In genomic region chr2:85589982-85590791, GRCh38 we compare ENCODE assay signal across 9 cellular contexts. TPM values are rescaled to one million over a fixed set of nuclear protein-coding genes. Genes with fewer than 3 reads are reported as not detected.
DNase-seq lines count a peak whose midpoint lies in the region; ATAC-seq, FAIRE-seq and TF ChIP-seq lines count a peak whose summit lies in the region.
"Had no signal": no experiment of that assay in that cellular context is flagged by ENCODE, and none has a peak within 500 bp of the region (broad histone marks: within the 10 kb centered on the region; RNA-seq: fewer than 3 reads in every experiment).

No MANE protein-coding gene starts in this region.

- H3K27me3 Mint-ChIP-seq in neural crest cell (ENCODE audit: low read depth): peaks cover 3% of the 10 kb centered on the region

- H4K20me1 ChIP-seq in H1 (replicated peaks in 1 of 2; ENCODE audit: control insufficient read depth in 1 of 2, insufficient read depth in 2 of 2, low read length in 2 of 2): no peaks in the 10 kb centered on the region

- H3K4me3 Mint-ChIP-seq in neural crest cell: no peak overlapping the region

- no peak for TF ChIP-seq RAD21 in H1 (IDR thresholded peaks at IDR 0.05 in 1 of 2, conservative IDR thresholded peaks at IDR 0.05 in 1 of 2; ENCODE audit: low read depth in 2 of 2, low read length in 2 of 2)

- DNase-seq in BJ (ENCODE audit: low read depth): peak; percentile 82
- DNase-seq in NB4 (ENCODE audit: low read depth): peak; percentile 65
- no peak for DNase-seq in H1 (ENCODE audit: low read depth in 1 of 2, low spot score in 2 of 2)
- DNase-seq in neural crest cell (ENCODE audit: low read depth, low spot score): no peak
- no peak for DNase-seq in NCI-H1092 treated with DMSO at 0.1 percent for 48 hours (lab: John Stamatoyannopoulos, UW)
- no peak for DNase-seq in HEK293T (ENCODE audit: extremely low spot score)
- no peak for DNase-seq in activated CD8-positive, alpha-beta memory T cell treated with anti-CD3 and anti-CD28 coated beads, Interleukin-2, amount 50 U/mL, for 48 hours
- DNase-seq: cortex of kidney had no signal

- no peak overlapping the region for H2BK20ac ChIP-seq in H1 (ENCODE audit: low read length)

- H3K27ac Mint-ChIP-seq in neural crest cell (ENCODE audit: unreplicated experiment): peak overlapping the region; percentile 83

- H3K4me2 ChIP-seq in H1 (ENCODE audit: insufficient read depth in 1 of 2, low read depth in 2 of 2, low read length in 2 of 2): no peak overlapping the region

- ATAC-seq in HG02852 (IDR thresholded peaks at IDR 0.05; ENCODE audit: unreplicated experiment): no peak

- H2BK15ac ChIP-seq in H1 (ENCODE audit: low read length): peak overlapping the region; percentile 72; the same call in 1 of the 2 replicates

- TF ChIP-seq POLR2A in NB4 (IDR thresholded peaks at IDR 0.05; ENCODE audit: extremely low read depth, insufficient read length) (no peak), H1 (IDR thresholded peaks at IDR 0.05; ENCODE audit: control extremely low read depth in 1 of 2, low read depth in 2 of 2, low read length in 2 of 2) (no peak)

- H3K18ac ChIP-seq in H1 (ENCODE audit: extremely low read depth, low read length): no peak overlapping the region

- no peak overlapping the region for H3K56ac ChIP-seq in H1 (replicated peaks; ENCODE audit: insufficient read length, low read depth, low read length)

- TF ChIP-seq CTCF in BJ (IDR thresholded peaks at IDR 0.05; ENCODE audit: insufficient read depth, low read depth, low read length) (no peak), NB4 (IDR thresholded peaks at IDR 0.05; ENCODE audit: low read depth, low read length) (no peak), H1 (IDR thresholded peaks at IDR 0.05; ENCODE audit: control extremely low read depth in 1 of 3, insufficient read depth in 1 of 3, low read depth in 1 of 3, low read length in 3 of 3) (no peak), neural crest cell (conservative IDR thresholded peaks at IDR 0.05) (no peak)

- H3K4ac ChIP-seq in H1 (replicated peaks; ENCODE audit: insufficient read length, low read depth, low read length): no peak overlapping the region

- no peaks in the 10 kb centered on the region for H3K9me3 Mint-ChIP-seq in neural crest cell

- 77% methylated on average over 7 of the region's 7 CpGs; no CpG with 5 or more reads in 1 of the 2 experiments for WGBS in H1 (ENCODE audit: extremely low coverage in 1 of 2, insufficient coverage in 1 of 2, insufficient read length in 1 of 2, insufficient replicate concordance in 2 of 2, low coverage in 1 of 2, low lambda C conversion rate in 2 of 2, missing lambda C conversion rate in 1 of 2), 2 experiments

- H4K91ac ChIP-seq in H1 (replicated peaks; ENCODE audit: insufficient read length, low read length): no peak overlapping the region

- peaks cover 5% of the 10 kb centered on the region; the same call in 1 of the 2 replicates for H3K23me2 ChIP-seq in H1 (ENCODE audit: low read depth, low read length)

- no peak overlapping the region for H2BK12ac ChIP-seq in H1 (ENCODE audit: low read depth, low read length)

- no peak overlapping the region for H3K14ac ChIP-seq in H1 (ENCODE audit: insufficient read length)

- H3K4me1 Mint-ChIP-seq in neural crest cell: peaks cover 30% of the 10 kb centered on the region

- CTCF ChIA-PET in BJ (lab: Yijun Ruan, JAX): interaction anchor here (1.0 to 1.3 kb wide), 3 partner anchors 11 to 47 kb away, joined by 3 to 6 read pairs (median 5); no protein-coding TSS in a partner anchor
- CTCF ChIA-PET in H1 (lab: Charles Lee; ENCODE audit: partially characterized antibody): interaction anchor here (0.7 to 1.9 kb wide), 5 partner anchors 10 to 52 kb away, joined by 3 to 7 read pairs (median 4); partner anchors contain the start of genes MAT2A and VAMP8
- CTCF ChIA-PET in HEK293T (lab: Yijun Ruan, JAX): no interaction called here

- no peak overlapping the region; a peak in 1 of 7 replicates for H3K9ac ChIP-seq in H1 (replicated peaks in 1 of 4; ENCODE audit: extremely low read depth in 1 of 4, low read depth in 3 of 4, low read length in 3 of 4)

- no peak overlapping the region for H3K27ac ChIP-seq in H1 (ENCODE audit: low read depth, low read length)

- H3K4me1 ChIP-seq in H1 (replicated peaks in 1 of 4; ENCODE audit: control insufficient read depth in 3 of 4, insufficient read depth in 4 of 4, low read length in 3 of 4): peaks cover 0 to 8% (median 2%) of the 10 kb centered on the region in 4 experiments; a peak in 4 of 7 replicates

- no peaks in the 10 kb centered on the region for H3K79me1 ChIP-seq in H1 (ENCODE audit: low read depth, low read length)

- H3K36me3 ChIP-seq in BJ (ENCODE audit: control insufficient read depth, insufficient read depth, low read length) (peaks cover 1% of the 10 kb centered on the region; the same call in 1 of the 2 replicates), H1 (ENCODE audit: control insufficient read depth in 2 of 4, insufficient read depth in 4 of 4, low read length in 3 of 4) (no peaks in the 10 kb centered on the region)

- H4K8ac ChIP-seq in H1 (ENCODE audit: extremely low read depth, insufficient read depth, low read length): peak overlapping the region; percentile 38; the same call in 1 of the 2 replicates

- TF ChIP-seq EP300 in H1 (IDR thresholded peaks at IDR 0.05; ENCODE audit: borderline replicate concordance in 1 of 2, low read depth in 2 of 2, low read length in 2 of 2): no peak

- no peak for FAIRE-seq in H1 (lab: Jason Lieb, UNC)

- POLR2A ChIA-PET in BJ (lab: Charles Lee): no interaction called here
- POLR2A ChIA-PET in H1 (lab: Charles Lee; ENCODE audit: partially characterized antibody): interaction anchor here (0.6 to 2.3 kb wide), 12 partner anchors 9 to 277 kb away, joined by 3 to 8 read pairs (median 4); partner anchors contain the start of genes C2orf68, MAT2A, TMEM150A and USP39
- POLR2A ChIA-PET in HEK293T (lab: Yijun Ruan, JAX): interaction anchor here (1.2 to 1.4 kb wide), 3 partner anchors 13 to 51 kb away, joined by 4 to 7 read pairs (median 4); partner anchors contain the start of genes C2orf68, MAT2A and TMEM150A

- no peak overlapping the region for H2BK120ac ChIP-seq in H1 (replicated peaks; ENCODE audit: low read depth, low read length)

- H4K5ac ChIP-seq in H1 (ENCODE audit: insufficient read length, low read depth, low read length): no peak overlapping the region

- no peak overlapping the region for H2BK5ac ChIP-seq in H1 (ENCODE audit: low read depth, low read length)

- H3K36me3 Mint-ChIP-seq in neural crest cell (ENCODE audit: low read depth): no peaks in the 10 kb centered on the region

- peaks cover 0 to 4% of the 10 kb centered on the region in 2 experiments; a peak in 1 of 4 replicates for H3K79me2 ChIP-seq in H1 (ENCODE audit: control insufficient read depth in 1 of 2, insufficient read depth in 2 of 2, low read length in 2 of 2)

- H3K27me3 ChIP-seq in BJ (ENCODE audit: control insufficient read depth, insufficient read depth, low read length): no peaks in the 10 kb centered on the region
- peaks cover under 1 to 12% (median 4%) of the 10 kb centered on the region in 4 experiments; a peak in 6 of 7 replicates for H3K27me3 ChIP-seq in H1 (replicated peaks in 1 of 4; ENCODE audit: control insufficient read depth in 3 of 4, extremely low read depth in 1 of 4, insufficient read depth in 3 of 4, low read length in 3 of 4)

- H3K4me3 ChIP-seq in BJ (ENCODE audit: low read depth, low read length) (no peak overlapping the region), NB4 (ENCODE audit: low read depth, low read length) (no peak overlapping the region), H1 (ENCODE audit: extremely low read depth in 1 of 4, insufficient read depth in 2 of 4, low read depth in 3 of 4, low read length in 4 of 4) (no peak overlapping the region)

- H2AFZ ChIP-seq in H1 (ENCODE audit: low read length): no peak overlapping the region

- no peaks in the 10 kb centered on the region for H3K9me3 ChIP-seq in H1 (ENCODE audit: insufficient read depth in 2 of 2, low read depth in 1 of 2, low read length in 1 of 2)

- no peak overlapping the region for H3K23ac ChIP-seq in H1 (ENCODE audit: insufficient read length)

- no peak overlapping the region for H2AK5ac ChIP-seq in H1 (ENCODE audit: low read depth, low read length)

RNA-seq across cellular contexts. Expression of gene RNF181, which starts 5.4 kb away (rescaled TPM):
- polyA plus RNA-seq in BJ (2011; rRNA removed) (376 and 394 TPM in 2 replicates), H1 (2011; rRNA removed) (398 and 514 TPM in 2 replicates)
- 67.9 and 142 TPM in 2 replicates for polyA minus RNA-seq in BJ (2011; rRNA and poly(A)+ RNA removed)
- total RNA-seq in H1 (2021; fragmentation: NEBNext Ultra II Directional; extraction: Animal tissue kit (Norgen Biotek cat#: 25700)): 97.2 and 99.5 TPM in 2 replicates
- 335 TPM for polyA plus RNA-seq in H1 (2011; cell fraction: cytosol; rRNA removed)
- polyA plus RNA-seq in H1 (2011; cell fraction: nucleus; rRNA removed): 327 TPM
- polyA plus RNA-seq in H1 (2012, experiment 1 of 2): 151 to 246 TPM (median 213 TPM) in 4 replicates
- 395 TPM for polyA plus RNA-seq in H1 (2012, experiment 2 of 2)
- 279 TPM for polyA plus RNA-seq in H1 (2013, experiment 1 of 2)
- 252 TPM for polyA plus RNA-seq in H1 (2013, experiment 2 of 2)
- 113 and 120 TPM in 2 replicates for polyA minus RNA-seq in H1 (2011; rRNA and poly(A)+ RNA removed)
- 36.7 TPM for polyA minus RNA-seq in H1 (2011; cell fraction: cytosol; rRNA and poly(A)+ RNA removed)
- 67.3 TPM for polyA minus RNA-seq in H1 (2011; cell fraction: nucleus; rRNA and poly(A)+ RNA removed)
- total RNA-seq in neural crest cell: 67.9 and 75.8 TPM in 2 replicates

RNA-seq across cellular contexts. Expression of gene VAMP5, which starts 6.0 kb away (rescaled TPM):
- polyA plus RNA-seq in BJ (2011; rRNA removed): 143 and 161 TPM in 2 replicates
- polyA minus RNA-seq in BJ (2011; rRNA and poly(A)+ RNA removed): 64.6 and 107 TPM in 2 replicates
- 4.7 and 5.2 TPM in 2 replicates for total RNA-seq in H1 (2021; fragmentation: NEBNext Ultra II Directional; extraction: Animal tissue kit (Norgen Biotek cat#: 25700))
- 13.4 and 14.2 TPM in 2 replicates for polyA plus RNA-seq in H1 (2011; rRNA removed)
- polyA plus RNA-seq in H1 (2011; cell fraction: cytosol; rRNA removed): 10.9 TPM
- polyA plus RNA-seq in H1 (2011; cell fraction: nucleus; rRNA removed): 11.4 TPM
- polyA plus RNA-seq in H1 (2012, experiment 1 of 2): 4.9 to 9.1 TPM (median 7.5 TPM) in 4 replicates
- polyA plus RNA-seq in H1 (2012, experiment 2 of 2): 10.2 TPM
- 7.4 TPM for polyA plus RNA-seq in H1 (2013, experiment 1 of 2)
- 7.8 TPM for polyA plus RNA-seq in H1 (2013, experiment 2 of 2)
- polyA minus RNA-seq in H1 (2011; rRNA and poly(A)+ RNA removed): 3.0 and 3.4 TPM in 2 replicates
- polyA minus RNA-seq in H1 (2011; cell fraction: cytosol; rRNA and poly(A)+ RNA removed): 1.8 TPM
- polyA minus RNA-seq in H1 (2011; cell fraction: nucleus; rRNA and poly(A)+ RNA removed): not detected
- total RNA-seq in neural crest cell: 0.50 and 1.5 TPM in 2 replicates

RNA-seq across cellular contexts. Expression of gene TMEM150A, which starts 12.3 kb away (rescaled TPM):
- polyA plus RNA-seq in BJ (2011; rRNA removed) (11.4 and 19.1 TPM in 2 replicates), H1 (2011; rRNA removed) (29.9 and 42.6 TPM in 2 replicates)
- polyA minus RNA-seq in BJ (2011; rRNA and poly(A)+ RNA removed): 7.0 and 15.3 TPM in 2 replicates
- total RNA-seq in H1 (2021; fragmentation: NEBNext Ultra II Directional; extraction: Animal tissue kit (Norgen Biotek cat#: 25700)): 19.8 and 22.4 TPM in 2 replicates
- polyA plus RNA-seq in H1 (2011; cell fraction: cytosol; rRNA removed): 21.6 TPM
- 95.9 TPM for polyA plus RNA-seq in H1 (2011; cell fraction: nucleus; rRNA removed)
- polyA plus RNA-seq in H1 (2012, experiment 1 of 2): 12.3 to 22.2 TPM (median 20.1 TPM) in 4 replicates
- polyA plus RNA-seq in H1 (2012, experiment 2 of 2): 19.3 TPM
- 17.5 TPM for polyA plus RNA-seq in H1 (2013, experiment 1 of 2)
- polyA plus RNA-seq in H1 (2013, experiment 2 of 2): 17.1 TPM
- 12.1 and 19.4 TPM in 2 replicates for polyA minus RNA-seq in H1 (2011; rRNA and poly(A)+ RNA removed)
- 5.9 TPM for polyA minus RNA-seq in H1 (2011; cell fraction: cytosol; rRNA and poly(A)+ RNA removed)
- 14.9 TPM for polyA minus RNA-seq in H1 (2011; cell fraction: nucleus; rRNA and poly(A)+ RNA removed)
- 20.9 and 22.2 TPM in 2 replicates for total RNA-seq in neural crest cell

RNA-seq across cellular contexts. Expression of gene VAMP8, which starts 12.8 kb away (rescaled TPM):
- polyA plus RNA-seq in BJ (2011; rRNA removed): 0.70 and 2.0 TPM in 2 replicates
- 0.28 TPM in 1 of 2 replicates, not detected in the other for polyA minus RNA-seq in BJ (2011; rRNA and poly(A)+ RNA removed)
- total RNA-seq in H1 (2021; fragmentation: NEBNext Ultra II Directional; extraction: Animal tissue kit (Norgen Biotek cat#: 25700)): 34.4 and 38.1 TPM in 2 replicates
- 55.2 and 69.7 TPM in 2 replicates for polyA plus RNA-seq in H1 (2011; rRNA removed)
- polyA plus RNA-seq in H1 (2011; cell fraction: cytosol; rRNA removed): 60.1 TPM
- polyA plus RNA-seq in H1 (2011; cell fraction: nucleus; rRNA removed): 18.0 TPM
- polyA plus RNA-seq in H1 (2012, experiment 1 of 2): 47.6 to 56.1 TPM (median 49.2 TPM) in 4 replicates
- 57.3 TPM for polyA plus RNA-seq in H1 (2012, experiment 2 of 2)
- 59.3 TPM for polyA plus RNA-seq in H1 (2013, experiment 1 of 2)
- 60.5 TPM for polyA plus RNA-seq in H1 (2013, experiment 2 of 2)
- 11.0 and 15.1 TPM in 2 replicates for polyA minus RNA-seq in H1 (2011; rRNA and poly(A)+ RNA removed)
- 6.2 TPM for polyA minus RNA-seq in H1 (2011; cell fraction: cytosol; rRNA and poly(A)+ RNA removed)
- polyA minus RNA-seq in H1 (2011; cell fraction: nucleus; rRNA and poly(A)+ RNA removed): 5.6 TPM
- 1.1 and 2.1 TPM in 2 replicates for total RNA-seq in neural crest cell

RNA-seq across cellular contexts. Expression of gene C2orf68, which starts 21.7 kb away (rescaled TPM):
- polyA plus RNA-seq in BJ (2011; rRNA removed) (16.4 and 18.9 TPM in 2 replicates), H1 (2011; rRNA removed) (47.2 and 49.4 TPM in 2 replicates)
- polyA minus RNA-seq in BJ (2011; rRNA and poly(A)+ RNA removed): 15.7 and 22.2 TPM in 2 replicates
- 40.9 and 46.3 TPM in 2 replicates for total RNA-seq in H1 (2021; fragmentation: NEBNext Ultra II Directional; extraction: Animal tissue kit (Norgen Biotek cat#: 25700))
- 46.6 TPM for polyA plus RNA-seq in H1 (2011; cell fraction: cytosol; rRNA removed)
- 55.1 TPM for polyA plus RNA-seq in H1 (2011; cell fraction: nucleus; rRNA removed)
- 33.5 to 45.1 TPM (median 40.7 TPM) in 4 replicates for polyA plus RNA-seq in H1 (2012, experiment 1 of 2)
- 27.8 TPM for polyA plus RNA-seq in H1 (2012, experiment 2 of 2)
- 58.4 TPM for polyA plus RNA-seq in H1 (2013, experiment 1 of 2)
- polyA plus RNA-seq in H1 (2013, experiment 2 of 2): 57.9 TPM
- polyA minus RNA-seq in H1 (2011; rRNA and poly(A)+ RNA removed): 57.6 and 59.6 TPM in 2 replicates
- polyA minus RNA-seq in H1 (2011; cell fraction: cytosol; rRNA and poly(A)+ RNA removed): 30.2 TPM
- polyA minus RNA-seq in H1 (2011; cell fraction: nucleus; rRNA and poly(A)+ RNA removed): 34.8 TPM
- total RNA-seq in neural crest cell: 50.4 and 53.7 TPM in 2 replicates

Comparison
In these comparisons a context has a peak if more than half of its experiments do, and no peak if none do; other contexts are left out.
1. DNase-seq: peak in BJ (single experiment) and NB4 (single experiment); none in H1 (0 of 2), neural crest cell (single experiment), NCI-H1092 treated with DMSO at 0.1 percent for 48 hours (single experiment), HEK293T (single experiment) and activated CD8-positive, alpha-beta memory T cell treated with anti-CD3 and anti-CD28 coated beads, Interleukin-2, amount 50 U/mL, for 48 hours (single experiment).